In genomic region chr1:26697441-26697977, GRCh38 we compare ENCODE assay signal across 1 cellular context.
A peak's percentile ranks its signal among the peaks of the same experiment; 100 is the strongest.
TF ChIP-seq lines count a peak whose summit lies in the region.

No MANE protein-coding gene starts in this region.

TF ChIP-seq in K562, 482 proteins besides CTCF, POLR2A, EP300 and RAD21 (continued from another document and continues in another):
- TF ChIP-seq, protein P1, sequence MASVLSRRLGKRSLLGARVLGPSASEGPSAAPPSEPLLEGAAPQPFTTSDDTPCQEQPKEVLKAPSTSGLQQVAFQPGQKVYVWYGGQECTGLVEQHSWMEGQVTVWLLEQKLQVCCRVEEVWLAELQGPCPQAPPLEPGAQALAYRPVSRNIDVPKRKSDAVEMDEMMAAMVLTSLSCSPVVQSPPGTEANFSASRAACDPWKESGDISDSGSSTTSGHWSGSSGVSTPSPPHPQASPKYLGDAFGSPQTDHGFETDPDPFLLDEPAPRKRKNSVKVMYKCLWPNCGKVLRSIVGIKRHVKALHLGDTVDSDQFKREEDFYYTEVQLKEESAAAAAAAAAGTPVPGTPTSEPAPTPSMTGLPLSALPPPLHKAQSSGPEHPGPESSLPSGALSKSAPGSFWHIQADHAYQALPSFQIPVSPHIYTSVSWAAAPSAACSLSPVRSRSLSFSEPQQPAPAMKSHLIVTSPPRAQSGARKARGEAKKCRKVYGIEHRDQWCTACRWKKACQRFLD (CRISPR knock-in tag; IDR thresholded peaks at IDR 0.05): peak; percentile 78; the same call in 1 of the 2 replicates
- TF ChIP-seq ELF2 (CRISPR knock-in tag; IDR thresholded peaks at IDR 0.05) (no peak), NONO (IDR thresholded peaks at IDR 0.05; ENCODE audit: low read depth in 2 of 2, low read length in 1 of 2) (no peak), ZNF12 (CRISPR knock-in tag; IDR thresholded peaks at IDR 0.05) (0 out of 2 replicates have a peak, but pooled peaks have one; percentile 9), E2F8 (IDR thresholded peaks at IDR 0.05; ENCODE audit: low read depth, partially characterized antibody) (no peak), SUPT5H (IDR thresholded peaks at IDR 0.05) (no peak), ZBTB7A (IDR thresholded peaks at IDR 0.05; ENCODE audit: borderline replicate concordance, control insufficient read depth, low read depth, low read length) (peak; percentile 3; the same call in 1 of the 2 replicates), NR0B1 (IDR thresholded peaks at IDR 0.05; ENCODE audit: partially characterized antibody) (no peak), GTF3C2 (IDR thresholded peaks at IDR 0.05; ENCODE audit: borderline replicate concordance, extremely low read depth, insufficient read length) (no peak), SETDB1 (IDR thresholded peaks at IDR 0.05; ENCODE audit: low read length) (no peak), PML (IDR thresholded peaks at IDR 0.05; ENCODE audit: low read length) (no peak), ZNF354B (CRISPR knock-in tag; IDR thresholded peaks at IDR 0.05) (no peak), RFX5 (IDR thresholded peaks at IDR 0.05; ENCODE audit: low read depth, low read length) (no peak), PHB (CRISPR knock-in tag; IDR thresholded peaks at IDR 0.05) (no peak), FIP1L1 (IDR thresholded peaks at IDR 0.05; ENCODE audit: low read depth, low read length, poor library complexity, severe bottlenecking) (no peak), ELF1 (tag; IDR thresholded peaks at IDR 0.05) (no peak), TCF7L2 (IDR thresholded peaks at IDR 0.05; ENCODE audit: low read depth, low read length) (no peak), ZNF175 (CRISPR knock-in tag; IDR thresholded peaks at IDR 0.05; ENCODE audit: low read depth) (no peak), PHTF2 (CRISPR knock-in tag; IDR thresholded peaks at IDR 0.05) (no peak), REST (CRISPR knock-in tag; IDR thresholded peaks at IDR 0.05; ENCODE audit: low read depth) (no peak), CREB1 (IDR thresholded peaks at IDR 0.05) (no peak), CREB1 (CRISPR knock-in tag; IDR thresholded peaks at IDR 0.05) (no peak), CBFB (CRISPR knock-in tag; IDR thresholded peaks at IDR 0.05) (no peak), ZNF511 (CRISPR knock-in tag; IDR thresholded peaks at IDR 0.05) (no peak), ZNF253 (CRISPR knock-in tag; conservative IDR thresholded peaks at IDR 0.05) (no peak)
- TF ChIP-seq, protein P2, sequence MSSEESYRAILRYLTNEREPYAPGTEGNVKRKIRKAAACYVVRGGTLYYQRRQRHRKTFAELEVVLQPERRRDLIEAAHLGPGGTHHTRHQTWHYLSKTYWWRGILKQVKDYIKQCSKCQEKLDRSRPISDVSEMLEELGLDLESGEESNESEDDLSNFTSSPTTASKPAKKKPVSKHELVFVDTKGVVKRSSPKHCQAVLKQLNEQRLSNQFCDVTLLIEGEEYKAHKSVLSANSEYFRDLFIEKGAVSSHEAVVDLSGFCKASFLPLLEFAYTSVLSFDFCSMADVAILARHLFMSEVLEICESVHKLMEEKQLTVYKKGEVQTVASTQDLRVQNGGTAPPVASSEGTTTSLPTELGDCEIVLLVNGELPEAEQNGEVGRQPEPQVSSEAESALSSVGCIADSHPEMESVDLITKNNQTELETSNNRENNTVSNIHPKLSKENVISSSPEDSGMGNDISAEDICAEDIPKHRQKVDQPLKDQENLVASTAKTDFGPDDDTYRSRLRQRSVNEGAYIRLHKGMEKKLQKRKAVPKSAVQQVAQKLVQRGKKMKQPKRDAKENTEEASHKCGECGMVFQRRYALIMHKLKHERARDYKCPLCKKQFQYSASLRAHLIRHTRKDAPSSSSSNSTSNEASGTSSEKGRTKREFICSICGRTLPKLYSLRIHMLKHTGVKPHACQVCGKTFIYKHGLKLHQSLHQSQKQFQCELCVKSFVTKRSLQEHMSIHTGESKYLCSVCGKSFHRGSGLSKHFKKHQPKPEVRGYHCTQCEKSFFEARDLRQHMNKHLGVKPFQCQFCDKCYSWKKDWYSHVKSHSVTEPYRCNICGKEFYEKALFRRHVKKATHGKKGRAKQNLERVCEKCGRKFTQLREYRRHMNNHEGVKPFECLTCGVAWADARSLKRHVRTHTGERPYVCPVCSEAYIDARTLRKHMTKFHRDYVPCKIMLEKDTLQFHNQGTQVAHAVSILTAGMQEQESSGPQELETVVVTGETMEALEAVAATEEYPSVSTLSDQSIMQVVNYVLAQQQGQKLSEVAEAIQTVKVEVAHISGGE (CRISPR knock-in tag; IDR thresholded peaks at IDR 0.05): no peak
- TF ChIP-seq, protein P3, sequence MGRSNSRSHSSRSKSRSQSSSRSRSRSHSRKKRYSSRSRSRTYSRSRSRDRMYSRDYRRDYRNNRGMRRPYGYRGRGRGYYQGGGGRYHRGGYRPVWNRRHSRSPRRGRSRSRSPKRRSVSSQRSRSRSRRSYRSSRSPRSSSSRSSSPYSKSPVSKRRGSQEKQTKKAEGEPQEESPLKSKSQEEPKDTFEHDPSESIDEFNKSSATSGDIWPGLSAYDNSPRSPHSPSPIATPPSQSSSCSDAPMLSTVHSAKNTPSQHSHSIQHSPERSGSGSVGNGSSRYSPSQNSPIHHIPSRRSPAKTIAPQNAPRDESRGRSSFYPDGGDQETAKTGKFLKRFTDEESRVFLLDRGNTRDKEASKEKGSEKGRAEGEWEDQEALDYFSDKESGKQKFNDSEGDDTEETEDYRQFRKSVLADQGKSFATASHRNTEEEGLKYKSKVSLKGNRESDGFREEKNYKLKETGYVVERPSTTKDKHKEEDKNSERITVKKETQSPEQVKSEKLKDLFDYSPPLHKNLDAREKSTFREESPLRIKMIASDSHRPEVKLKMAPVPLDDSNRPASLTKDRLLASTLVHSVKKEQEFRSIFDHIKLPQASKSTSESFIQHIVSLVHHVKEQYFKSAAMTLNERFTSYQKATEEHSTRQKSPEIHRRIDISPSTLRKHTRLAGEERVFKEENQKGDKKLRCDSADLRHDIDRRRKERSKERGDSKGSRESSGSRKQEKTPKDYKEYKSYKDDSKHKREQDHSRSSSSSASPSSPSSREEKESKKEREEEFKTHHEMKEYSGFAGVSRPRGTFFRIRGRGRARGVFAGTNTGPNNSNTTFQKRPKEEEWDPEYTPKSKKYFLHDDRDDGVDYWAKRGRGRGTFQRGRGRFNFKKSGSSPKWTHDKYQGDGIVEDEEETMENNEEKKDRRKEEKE (IDR thresholded peaks at IDR 0.05; ENCODE audit: borderline replicate concordance in 1 of 2, control insufficient read depth in 1 of 2, low read depth in 2 of 2, low read length in 1 of 2): no peak
- TF ChIP-seq, protein P4, sequence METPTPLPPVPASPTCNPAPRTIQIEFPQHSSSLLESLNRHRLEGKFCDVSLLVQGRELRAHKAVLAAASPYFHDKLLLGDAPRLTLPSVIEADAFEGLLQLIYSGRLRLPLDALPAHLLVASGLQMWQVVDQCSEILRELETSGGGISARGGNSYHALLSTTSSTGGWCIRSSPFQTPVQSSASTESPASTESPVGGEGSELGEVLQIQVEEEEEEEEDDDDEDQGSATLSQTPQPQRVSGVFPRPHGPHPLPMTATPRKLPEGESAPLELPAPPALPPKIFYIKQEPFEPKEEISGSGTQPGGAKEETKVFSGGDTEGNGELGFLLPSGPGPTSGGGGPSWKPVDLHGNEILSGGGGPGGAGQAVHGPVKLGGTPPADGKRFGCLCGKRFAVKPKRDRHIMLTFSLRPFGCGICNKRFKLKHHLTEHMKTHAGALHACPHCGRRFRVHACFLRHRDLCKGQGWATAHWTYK (CRISPR knock-in tag; IDR thresholded peaks at IDR 0.05): 0 out of 2 replicates have a peak, but pooled peaks have one; percentile 22
- TF ChIP-seq, protein P5, sequence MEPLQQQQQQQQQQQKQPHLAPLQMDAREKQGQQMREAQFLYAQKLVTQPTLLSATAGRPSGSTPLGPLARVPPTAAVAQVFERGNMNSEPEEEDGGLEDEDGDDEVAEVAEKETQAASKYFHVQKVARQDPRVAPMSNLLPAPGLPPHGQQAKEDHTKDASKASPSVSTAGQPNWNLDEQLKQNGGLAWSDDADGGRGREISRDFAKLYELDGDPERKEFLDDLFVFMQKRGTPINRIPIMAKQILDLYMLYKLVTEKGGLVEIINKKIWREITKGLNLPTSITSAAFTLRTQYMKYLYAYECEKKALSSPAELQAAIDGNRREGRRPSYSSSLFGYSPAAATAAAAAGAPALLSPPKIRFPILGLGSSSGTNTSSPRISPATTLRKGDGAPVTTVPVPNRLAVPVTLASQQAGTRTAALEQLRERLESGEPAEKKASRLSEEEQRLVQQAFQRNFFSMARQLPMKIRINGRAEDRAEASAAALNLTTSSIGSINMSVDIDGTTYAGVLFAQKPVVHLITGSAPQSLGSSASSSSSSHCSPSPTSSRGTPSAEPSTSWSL (CRISPR knock-in tag; IDR thresholded peaks at IDR 0.05; ENCODE audit: borderline replicate concordance): no peak
